ENCODE assay signal across 1 cellular context in genomic region chr16:1706386-1707192, GRCh38.
TF ChIP-seq lines count a peak whose summit lies in the region.

No MANE protein-coding gene starts in this region.

TF ChIP-seq in HepG2, 621 proteins besides CTCF, POLR2A, EP300 and RAD21 (continued from another document and continues in another):
- TF ChIP-seq DRAP1 (CRISPR knock-in tag; IDR thresholded peaks at IDR 0.05), result no peak
- TF ChIP-seq ZNF703 (CRISPR knock-in tag; IDR thresholded peaks at IDR 0.05; ENCODE audit: borderline replicate concordance), result no peak
- 0 out of 2 replicates have a peak, but pooled peaks have one; percentile 9 for TF ChIP-seq ZNF234 (CRISPR knock-in tag; conservative IDR thresholded peaks at IDR 0.05)
- 0 out of 2 replicates have a peak, but pooled peaks have one; percentile 0 for TF ChIP-seq ZNF678 (CRISPR knock-in tag; IDR thresholded peaks at IDR 0.05)
- no peak for TF ChIP-seq ZBTB8A (CRISPR knock-in tag; IDR thresholded peaks at IDR 0.05; ENCODE audit: borderline replicate concordance, low read depth)
- TF ChIP-seq SRF (IDR thresholded peaks at IDR 0.05; ENCODE audit: low read depth, low read length), result no peak
- no peak for TF ChIP-seq CCAR2 (optimal IDR thresholded peaks at IDR 0.05; ENCODE audit: low read depth, low read length)
- 0 out of 2 replicates have a peak, but pooled peaks have one; percentile 33 for TF ChIP-seq MAFG (CRISPR knock-in tag; IDR thresholded peaks at IDR 0.05)
- no peak for TF ChIP-seq ZNF333 (CRISPR knock-in tag; IDR thresholded peaks at IDR 0.05; ENCODE audit: borderline replicate concordance)
- TF ChIP-seq, protein P1, sequence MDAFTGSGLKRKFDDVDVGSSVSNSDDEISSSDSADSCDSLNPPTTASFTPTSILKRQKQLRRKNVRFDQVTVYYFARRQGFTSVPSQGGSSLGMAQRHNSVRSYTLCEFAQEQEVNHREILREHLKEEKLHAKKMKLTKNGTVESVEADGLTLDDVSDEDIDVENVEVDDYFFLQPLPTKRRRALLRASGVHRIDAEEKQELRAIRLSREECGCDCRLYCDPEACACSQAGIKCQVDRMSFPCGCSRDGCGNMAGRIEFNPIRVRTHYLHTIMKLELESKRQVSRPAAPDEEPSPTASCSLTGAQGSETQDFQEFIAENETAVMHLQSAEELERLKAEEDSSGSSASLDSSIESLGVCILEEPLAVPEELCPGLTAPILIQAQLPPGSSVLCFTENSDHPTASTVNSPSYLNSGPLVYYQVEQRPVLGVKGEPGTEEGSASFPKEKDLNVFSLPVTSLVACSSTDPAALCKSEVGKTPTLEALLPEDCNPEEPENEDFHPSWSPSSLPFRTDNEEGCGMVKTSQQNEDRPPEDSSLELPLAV (CRISPR knock-in tag; conservative IDR thresholded peaks at IDR 0.05; ENCODE audit: low read depth), result no peak
- TF ChIP-seq ZNF543 (CRISPR knock-in tag; IDR thresholded peaks at IDR 0.05), result 0 out of 2 replicates have a peak, but pooled peaks have one; percentile 2
- no peak for TF ChIP-seq HNRNPK (IDR thresholded peaks at IDR 0.05; ENCODE audit: low read depth, low read length, poor library complexity, severe bottlenecking)
- TF ChIP-seq HNF1A (IDR thresholded peaks at IDR 0.05; ENCODE audit: low read depth), result no peak
- TF ChIP-seq HNF1A (CRISPR knock-in tag; IDR thresholded peaks at IDR 0.05; ENCODE audit: borderline replicate concordance), result 0 out of 2 replicates have a peak, but pooled peaks have one; percentile 4
- no peak for TF ChIP-seq RAD51 (IDR thresholded peaks at IDR 0.05; ENCODE audit: borderline replicate concordance)
- TF ChIP-seq TEAD2 (CRISPR knock-in tag; IDR thresholded peaks at IDR 0.05), result no peak
- peak; percentile 5 for TF ChIP-seq TEAD3 (CRISPR knock-in tag; optimal IDR thresholded peaks at IDR 0.05; ENCODE audit: borderline replicate concordance)
- TF ChIP-seq ZNF354B (CRISPR knock-in tag; IDR thresholded peaks at IDR 0.05), result no peak
- TF ChIP-seq, protein P2, sequence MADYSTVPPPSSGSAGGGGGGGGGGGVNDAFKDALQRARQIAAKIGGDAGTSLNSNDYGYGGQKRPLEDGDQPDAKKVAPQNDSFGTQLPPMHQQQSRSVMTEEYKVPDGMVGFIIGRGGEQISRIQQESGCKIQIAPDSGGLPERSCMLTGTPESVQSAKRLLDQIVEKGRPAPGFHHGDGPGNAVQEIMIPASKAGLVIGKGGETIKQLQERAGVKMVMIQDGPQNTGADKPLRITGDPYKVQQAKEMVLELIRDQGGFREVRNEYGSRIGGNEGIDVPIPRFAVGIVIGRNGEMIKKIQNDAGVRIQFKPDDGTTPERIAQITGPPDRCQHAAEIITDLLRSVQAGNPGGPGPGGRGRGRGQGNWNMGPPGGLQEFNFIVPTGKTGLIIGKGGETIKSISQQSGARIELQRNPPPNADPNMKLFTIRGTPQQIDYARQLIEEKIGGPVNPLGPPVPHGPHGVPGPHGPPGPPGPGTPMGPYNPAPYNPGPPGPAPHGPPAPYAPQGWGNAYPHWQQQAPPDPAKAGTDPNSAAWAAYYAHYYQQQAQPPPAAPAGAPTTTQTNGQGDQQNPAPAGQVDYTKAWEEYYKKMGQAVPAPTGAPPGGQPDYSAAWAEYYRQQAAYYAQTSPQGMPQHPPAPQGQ (CRISPR knock-in tag; IDR thresholded peaks at IDR 0.05; ENCODE audit: borderline replicate concordance), result no peak
- no peak for TF ChIP-seq KLF16 (CRISPR knock-in tag; IDR thresholded peaks at IDR 0.05)
- no peak for TF ChIP-seq ZBTB4 (CRISPR knock-in tag; IDR thresholded peaks at IDR 0.05; ENCODE audit: borderline replicate concordance)
- 0 out of 2 replicates have a peak, but pooled peaks have one; percentile 61 for TF ChIP-seq ZNF83 (CRISPR knock-in tag; IDR thresholded peaks at IDR 0.05; ENCODE audit: borderline replicate concordance)
- no peak for TF ChIP-seq ZBTB1 (CRISPR knock-in tag; IDR thresholded peaks at IDR 0.05; ENCODE audit: borderline replicate concordance)
- no peak for TF ChIP-seq IRF2 (CRISPR knock-in tag; IDR thresholded peaks at IDR 0.05)
- TF ChIP-seq, protein P3, sequence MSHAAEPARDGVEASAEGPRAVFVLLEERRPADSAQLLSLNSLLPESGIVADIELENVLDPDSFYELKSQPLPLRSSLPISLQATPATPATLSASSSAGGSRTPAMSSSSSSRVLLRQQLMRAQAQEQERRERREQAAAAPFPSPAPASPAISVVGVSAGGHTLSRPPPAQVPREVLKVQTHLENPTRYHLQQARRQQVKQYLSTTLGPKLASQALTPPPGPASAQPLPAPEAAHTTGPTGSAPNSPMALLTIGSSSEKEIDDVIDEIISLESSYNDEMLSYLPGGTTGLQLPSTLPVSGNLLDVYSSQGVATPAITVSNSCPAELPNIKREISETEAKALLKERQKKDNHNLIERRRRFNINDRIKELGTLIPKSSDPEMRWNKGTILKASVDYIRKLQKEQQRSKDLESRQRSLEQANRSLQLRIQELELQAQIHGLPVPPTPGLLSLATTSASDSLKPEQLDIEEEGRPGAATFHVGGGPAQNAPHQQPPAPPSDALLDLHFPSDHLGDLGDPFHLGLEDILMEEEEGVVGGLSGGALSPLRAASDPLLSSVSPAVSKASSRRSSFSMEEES (CRISPR knock-in tag; IDR thresholded peaks at IDR 0.05), result no peak
- peak; percentile 60 for TF ChIP-seq ZFX (CRISPR knock-in tag; IDR thresholded peaks at IDR 0.05; ENCODE audit: low read depth)
- TF ChIP-seq ZC3H4 (CRISPR knock-in tag; IDR thresholded peaks at IDR 0.05; ENCODE audit: borderline replicate concordance), result no peak
- TF ChIP-seq ETV5 (CRISPR knock-in tag; IDR thresholded peaks at IDR 0.05; ENCODE audit: borderline replicate concordance), result no peak
- TF ChIP-seq ZNF530 (CRISPR knock-in tag; IDR thresholded peaks at IDR 0.05; ENCODE audit: low read depth), result no peak
- no peak for TF ChIP-seq SIN3B (IDR thresholded peaks at IDR 0.05; ENCODE audit: low read length)
- TF ChIP-seq ATF7 (IDR thresholded peaks at IDR 0.05), result no peak
- TF ChIP-seq ATF7 (CRISPR knock-in tag; IDR thresholded peaks at IDR 0.05), result no peak
- TF ChIP-seq RXRA (CRISPR knock-in tag; IDR thresholded peaks at IDR 0.05), result 0 out of 2 replicates have a peak, but pooled peaks have one; percentile 23
- TF ChIP-seq SOX5 (CRISPR knock-in tag; IDR thresholded peaks at IDR 0.05; ENCODE audit: borderline replicate concordance), result no peak
- TF ChIP-seq, protein P4, sequence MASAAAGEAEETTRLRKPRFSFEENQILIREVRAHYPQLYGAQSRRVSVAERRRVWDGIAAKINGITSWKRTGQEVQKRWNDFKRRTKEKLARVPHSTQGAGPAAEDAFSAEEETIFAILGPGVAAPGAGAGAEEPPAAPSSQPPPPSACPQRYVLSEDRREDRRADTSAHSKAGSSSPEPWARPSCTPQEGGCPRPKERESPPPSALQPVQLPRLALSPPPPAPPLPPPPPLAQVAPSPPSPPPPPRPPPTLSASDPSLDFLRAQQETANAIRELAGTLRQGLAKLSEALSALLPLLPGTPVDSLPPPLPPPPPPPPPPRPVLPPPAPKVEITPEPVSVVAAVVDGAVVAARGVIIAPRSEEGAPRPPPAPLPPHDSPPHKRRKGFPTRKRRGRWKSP (CRISPR knock-in tag; IDR thresholded peaks at IDR 0.05), result no peak
- 0 out of 2 replicates have a peak, but pooled peaks have one; percentile 2 for TF ChIP-seq ZNF235 (CRISPR knock-in tag; IDR thresholded peaks at IDR 0.05; ENCODE audit: borderline replicate concordance)
- TF ChIP-seq MBD4 (IDR thresholded peaks at IDR 0.05; ENCODE audit: borderline replicate concordance, low read length), result no peak
- no peak for TF ChIP-seq ELF3 (CRISPR knock-in tag; IDR thresholded peaks at IDR 0.05)
- no peak for TF ChIP-seq LCORL (IDR thresholded peaks at IDR 0.05)
- no peak for TF ChIP-seq LCORL (CRISPR knock-in tag; IDR thresholded peaks at IDR 0.05)
- no peak for TF ChIP-seq CC2D1A (CRISPR knock-in tag; IDR thresholded peaks at IDR 0.05)
- no peak for TF ChIP-seq HOXA3 (CRISPR knock-in tag; IDR thresholded peaks at IDR 0.05)
- no peak for TF ChIP-seq KDM4B (CRISPR knock-in tag; IDR thresholded peaks at IDR 0.05)
- TF ChIP-seq NR2F1 (CRISPR knock-in tag; IDR thresholded peaks at IDR 0.05), result no peak
- TF ChIP-seq ZNF441 (CRISPR knock-in tag; IDR thresholded peaks at IDR 0.05; ENCODE audit: borderline replicate concordance), result no peak
- no peak for TF ChIP-seq FLYWCH1 (CRISPR knock-in tag; IDR thresholded peaks at IDR 0.05)
- TF ChIP-seq SNAPC4 (CRISPR knock-in tag; IDR thresholded peaks at IDR 0.05), result no peak
